In the genomic region with DNA sequence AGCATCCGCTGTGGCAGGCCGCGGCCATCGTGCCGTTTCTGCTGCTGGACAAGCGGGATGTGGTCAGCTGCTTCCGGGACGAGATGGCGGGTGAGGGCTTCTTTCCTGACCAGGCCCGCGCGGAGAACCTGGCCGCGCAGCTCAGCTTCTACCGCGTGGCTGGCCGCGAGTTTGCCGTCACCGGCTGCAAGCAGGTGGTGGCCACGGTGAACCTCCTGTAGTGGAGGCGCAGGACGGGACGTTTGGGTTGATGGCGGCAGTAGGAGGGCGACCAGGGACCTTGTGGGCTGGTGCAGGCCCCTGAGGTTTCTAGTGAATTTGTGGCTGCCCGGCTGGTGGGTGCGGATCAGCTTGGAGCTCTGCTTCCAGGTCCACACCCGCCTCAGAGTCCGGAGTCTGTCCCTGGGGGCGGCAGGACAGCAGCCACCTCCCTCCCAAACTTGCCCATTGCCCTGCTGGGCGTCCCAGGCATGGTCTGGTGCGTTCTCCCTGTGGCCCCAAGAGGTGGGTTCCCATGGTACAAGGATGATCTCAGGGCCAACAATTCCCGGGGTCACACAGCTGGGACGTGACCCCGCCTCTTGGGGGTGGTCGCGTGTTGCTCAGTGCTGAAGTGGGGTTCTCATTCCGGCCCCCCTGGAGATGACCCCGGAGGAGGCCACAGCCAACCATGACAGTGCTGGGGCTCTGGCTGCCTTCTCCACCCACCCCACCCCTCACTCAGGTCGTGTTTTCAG, we compare ENCODE assay signal across 16 cellular contexts. TPM values are rescaled to one million over a fixed set of nuclear protein-coding genes. Genes with fewer than 3 reads are reported as not detected.
DNase-seq lines count a peak whose midpoint lies in the region; ATAC-seq and TF ChIP-seq lines count a peak whose summit lies in the region.
"Had no signal": no experiment of that assay in that cellular context is flagged by ENCODE, and none has a peak within 500 bp of the region (broad histone marks: within the 10 kb centered on the region; RNA-seq: fewer than 3 reads in every experiment).

No MANE protein-coding gene starts in this region.

- no peaks in the 10 kb centered on the region for H3K9me3 Mint-ChIP-seq in HFFc6
- H3K9me3 Mint-ChIP-seq in dendritic cell treated with granulocyte-macrophage colony-stimulating factor and Interleukin-4, amounts not matched to agents 40 ng/mL and 50 ng/mL, for 4 days, result no peaks in the 10 kb centered on the region
- H3K9me3 Mint-ChIP-seq: activated B cell treated with CpG ODN at 0.5 μM for 24 hours; stimulated activated memory B cell treated with anti-CD40 and anti-IgM and Interleukin-4, amounts not matched to agents 10 μg/mL and 1 μg/mL and 100 μg/mL, for 72 hours had no signal

- H3K4me3 ChIP-seq in trophoblast cell (ENCODE audit: low read depth, low read length), result no peak overlapping the region
- H3K4me3 ChIP-seq: tibial artery had no signal

- no peak overlapping the region for H2AK5ac ChIP-seq in trophoblast cell (ENCODE audit: low read length)

- H3K4me1 ChIP-seq in trophoblast cell (ENCODE audit: control insufficient read depth in 1 of 2, insufficient read depth in 2 of 2, low read length in 2 of 2), result peaks cover 27 to 29% of the 10 kb centered on the region in 2 experiments

- peaks cover 7% of the 10 kb centered on the region for H3K27me3 Mint-ChIP-seq in HFFc6 (ENCODE audit: insufficient read depth)
- H3K27me3 Mint-ChIP-seq in dendritic cell treated with granulocyte-macrophage colony-stimulating factor and Interleukin-4, amounts not matched to agents 40 ng/mL and 50 ng/mL, for 4 days, result no peaks in the 10 kb centered on the region
- H3K27me3 Mint-ChIP-seq: activated B cell treated with CpG ODN at 0.5 μM for 24 hours; stimulated activated memory B cell treated with anti-CD40 and anti-IgM and Interleukin-4, amounts not matched to agents 10 μg/mL and 1 μg/mL and 100 μg/mL, for 72 hours had no signal

- peaks cover 15 to 16% of the 10 kb centered on the region in 2 experiments for H3K36me3 ChIP-seq in trophoblast cell (ENCODE audit: control insufficient read depth in 1 of 2, insufficient read depth in 2 of 2, low read length in 2 of 2)
- H3K36me3 ChIP-seq: tibial artery had no signal

- peaks cover 11% of the 10 kb centered on the region; the same call in 1 of the 2 replicates for H3K36me3 Mint-ChIP-seq in HFFc6 (ENCODE audit: low read depth)
- peaks cover 64% of the 10 kb centered on the region for H3K36me3 Mint-ChIP-seq in dendritic cell treated with granulocyte-macrophage colony-stimulating factor and Interleukin-4, amounts not matched to agents 40 ng/mL and 50 ng/mL, for 4 days (ENCODE audit: low read depth)
- H3K36me3 Mint-ChIP-seq: stimulated activated memory B cell treated with anti-CD40 and anti-IgM and Interleukin-4, amounts not matched to agents 10 μg/mL and 1 μg/mL and 100 μg/mL, for 72 hours had no signal

- no peak overlapping the region for H3K14ac ChIP-seq in trophoblast cell (ENCODE audit: low read length)

- peaks cover 16% of the 10 kb centered on the region for H3K4me1 Mint-ChIP-seq in HFFc6 (ENCODE audit: low read depth)
- peaks cover 66% of the 10 kb centered on the region for H3K4me1 Mint-ChIP-seq in dendritic cell treated with granulocyte-macrophage colony-stimulating factor and Interleukin-4, amounts not matched to agents 40 ng/mL and 50 ng/mL, for 4 days (ENCODE audit: low read depth)

- no peak overlapping the region for H2BK12ac ChIP-seq in trophoblast cell (ENCODE audit: low read length)

- no peak overlapping the region for H3K4ac ChIP-seq in trophoblast cell (ENCODE audit: low read depth, low read length)

- H3K4me3 Mint-ChIP-seq in HFFc6, result 0 out of 2 replicates have a peak overlapping the region, but pooled peaks have one; percentile 20
- peak overlapping the region; percentile 41 for H3K4me3 Mint-ChIP-seq in dendritic cell treated with granulocyte-macrophage colony-stimulating factor and Interleukin-4, amounts not matched to agents 40 ng/mL and 50 ng/mL, for 4 days
- H3K4me3 Mint-ChIP-seq: activated B cell treated with CpG ODN at 0.5 μM for 24 hours; stimulated activated memory B cell treated with anti-CD40 and anti-IgM and Interleukin-4, amounts not matched to agents 10 μg/mL and 1 μg/mL and 100 μg/mL, for 72 hours had no signal

- H3K27ac ChIP-seq in trophoblast cell (ENCODE audit: low read depth, low read length), result no peak overlapping the region
- H3K27ac ChIP-seq: tibial artery had no signal

- no peak overlapping the region for H2BK120ac ChIP-seq in trophoblast cell (ENCODE audit: insufficient read depth, low read length, poor library complexity)

- peak overlapping the region; percentile 83 for H3K4me2 ChIP-seq in trophoblast cell (ENCODE audit: low read length)

- peaks cover 17% of the 10 kb centered on the region for H3K9me3 ChIP-seq in trophoblast cell (ENCODE audit: insufficient read depth, low read depth, low read length)
- H3K9me3 ChIP-seq: tibial artery had no signal

- no peaks in the 10 kb centered on the region for H3K27me3 ChIP-seq in trophoblast cell (ENCODE audit: insufficient read depth, low read length)

- no peak overlapping the region for H4K12ac ChIP-seq in trophoblast cell (ENCODE audit: low read depth, low read length)

- no peak overlapping the region for H3K18ac ChIP-seq in trophoblast cell (ENCODE audit: low read length)

- H2BK5ac ChIP-seq in trophoblast cell (ENCODE audit: low read depth, low read length, poor library complexity), result no peak overlapping the region

- no CpG with 5 or more reads among the region's 41 CpGs for WGBS in trophoblast cell (ENCODE audit: extremely low coverage, insufficient coverage, insufficient read length)

- intact Hi-C loops in dendritic cell treated with granulocyte-macrophage colony-stimulating factor and Interleukin-4, amounts not matched to agents 40 ng/mL and 50 ng/mL, for 4 days (cut with micrococcal nuclease), result no loop called here
- intact Hi-C loops in sciatic nerve (cut with DNase I), result no loop called here

- no peak overlapping the region for H3K23ac ChIP-seq in trophoblast cell (ENCODE audit: low read length)

- no peak for TF ChIP-seq CTCF in HFFc6 (IDR thresholded peaks at IDR 0.05)

- peaks cover 17% of the 10 kb centered on the region for H3K79me1 ChIP-seq in trophoblast cell (ENCODE audit: low read length)

- H3K27ac Mint-ChIP-seq in HFFc6, result no peak overlapping the region
- no peak overlapping the region for H3K27ac Mint-ChIP-seq in dendritic cell treated with granulocyte-macrophage colony-stimulating factor and Interleukin-4, amounts not matched to agents 40 ng/mL and 50 ng/mL, for 4 days
- H3K27ac Mint-ChIP-seq: activated B cell treated with CpG ODN at 0.5 μM for 24 hours; stimulated activated memory B cell treated with anti-CD40 and anti-IgM and Interleukin-4, amounts not matched to agents 10 μg/mL and 1 μg/mL and 100 μg/mL, for 72 hours had no signal

- H4K91ac ChIP-seq in trophoblast cell (ENCODE audit: low read depth, low read length), result no peak overlapping the region

- no peak overlapping the region for H4K8ac ChIP-seq in trophoblast cell (ENCODE audit: low read depth, low read length)

- no peak overlapping the region for H3K9ac ChIP-seq in trophoblast cell (ENCODE audit: low read length)

- DNase-seq in HFFc6 (no peak), trophoblast cell (no peak), sciatic nerve (ENCODE audit: low spot score) (no peak)
- DNase-seq: activated B cell treated with CpG ODN at 0.5 μM for 24 hours; amygdala; cerebellar nuclear complex; NCI-H1417 treated with DMSO at 0.1 percent for 48 hours; NCI-H226; NK-92 treated with Interleukin-12 subunit alpha and Interleukin-12 subunit beta, amount 100 ng/mL, for 24 hours; T-helper 1 cell; tibial artery had no signal

- ATAC-seq in sciatic nerve, result no peak
- no peak for ATAC-seq in GM21367 (IDR thresholded peaks at IDR 0.05; ENCODE audit: unreplicated experiment)

- peaks cover 5% of the 10 kb centered on the region for H3K79me2 ChIP-seq in trophoblast cell (ENCODE audit: control insufficient read depth, insufficient read depth, low read length, poor library complexity)

- no peak overlapping the region for H2AFZ ChIP-seq in trophoblast cell (ENCODE audit: insufficient read depth, low read length, poor library complexity)

RNA-seq across cellular contexts. Expression of gene TOR4A, which starts 2.4 kb away (rescaled TPM):
- 10 to 100 TPM; 58.4 to 76.2 (median 62.2) TPM for total RNA-seq in HFFc6 (2021; fragmentation: NEBNext Ultra II Directional; extraction: Animal tissue kit (Norgen Biotek cat#: 25700))
- polyA plus RNA-seq in trophoblast cell (2013), result 6.7 and 6.8 TPM in 2 replicates
- 4.0 TPM for total RNA-seq in sciatic nerve

RNA-seq across cellular contexts. Expression of gene NRARP, which starts 22.2 kb away (rescaled TPM):
- total RNA-seq in HFFc6 (2021; fragmentation: NEBNext Ultra II Directional; extraction: Animal tissue kit (Norgen Biotek cat#: 25700)), result under 1 TPM in 5 of 6 experiments, not detected in 1; 0.09 to 0.36 (median 0.17) TPM
- 1.6 and 1.7 TPM in 2 replicates for polyA plus RNA-seq in trophoblast cell (2013)
- 18.5 TPM for total RNA-seq in sciatic nerve

RNA-seq across cellular contexts. Expression of gene NELFB, which starts 24.8 kb away (rescaled TPM):
- total RNA-seq in HFFc6 (2021; fragmentation: NEBNext Ultra II Directional; extraction: Animal tissue kit (Norgen Biotek cat#: 25700)), result 10 to 100 TPM; 48.5 to 59.9 (median 52.7) TPM
- 33.0 and 34.2 TPM in 2 replicates for polyA plus RNA-seq in trophoblast cell (2013)
- 38.9 TPM for total RNA-seq in sciatic nerve

RNA-seq across cellular contexts. Expression of gene STPG3, which starts 28.8 kb away (rescaled TPM):
- total RNA-seq in HFFc6 (2021; fragmentation: NEBNext Ultra II Directional; extraction: Animal tissue kit (Norgen Biotek cat#: 25700)), result not detected
- polyA plus RNA-seq in trophoblast cell (2013), result not detected in 2 replicates
- not detected for total RNA-seq in sciatic nerve
- total RNA-seq: activated B cell treated with CpG ODN at 0.5 μM for 24 hours, fibroblast of villous mesenchyme, posterior vena cava had no signal

RNA-seq across cellular contexts. Expression of gene TUBB4B, which starts 38.8 kb away (rescaled TPM):
- 100 to 1,000 TPM; 415 to 760 (median 681) TPM for total RNA-seq in HFFc6 (2021; fragmentation: NEBNext Ultra II Directional; extraction: Animal tissue kit (Norgen Biotek cat#: 25700))
- polyA plus RNA-seq in trophoblast cell (2013), result 432 and 443 TPM in 2 replicates
- 108 TPM for total RNA-seq in sciatic nerve

Comparison
In these comparisons a context has a peak if more than half of its experiments do, and no peak if none do; other contexts are left out.
1. RNA of gene TOR4A, which starts 2.4 kb away (total RNA-seq): 58.4 to 76.2 TPM in HFFc6; 4.0 TPM in sciatic nerve (single experiment); every median in the first group is over 10 times any median in the second.
2. RNA of gene NRARP, which starts 22.2 kb away (total RNA-seq): 18.5 TPM in sciatic nerve (single experiment); 0.09 to 0.36 TPM in HFFc6; every median in the first group is over 10 times any median in the second.